Comparison of ENCODE assay signal across 8 cellular contexts in genomic region chr10:91006001-91006751, GRCh38.
DNase-seq lines count a peak whose midpoint lies in the region; ATAC-seq and TF ChIP-seq lines count a peak whose summit lies in the region.

No MANE protein-coding gene starts in this region.

- peak overlapping the region; percentile 47 for H3K4me3 Mint-ChIP-seq in CD4-positive, alpha-beta T cell

- CTCF ChIA-PET in CD4-positive, alpha-beta T cell (lab: Charles Lee): interaction anchor here (0.7 to 3.0 kb wide), 10 partner anchors 10 to 629 kb away, joined by 3 to 37 read pairs (median 3); no protein-coding TSS in a partner anchor
- CTCF ChIA-PET in Panc1 (lab: Charles Lee): interaction anchor here (1.0 to 1.1 kb wide), 3 partner anchors 13 to 244 kb away, joined by 3 to 7 read pairs (median 3); no protein-coding TSS in a partner anchor

- H3K27me3 ChIP-seq in CD4-positive, alpha-beta T cell (ENCODE audit: control insufficient read depth, insufficient read depth, low read length): no peaks in the 10 kb centered on the region
- H3K27me3 ChIP-seq in Panc1 (ENCODE audit: control insufficient read depth, insufficient read depth, low read length) (no peaks in the 10 kb centered on the region), tibial artery (no peaks in the 10 kb centered on the region)

- TF ChIP-seq CTCF in CD4-positive, alpha-beta T cell (IDR thresholded peaks at IDR 0.05): peak; percentile 92
- TF ChIP-seq CTCF in Panc1 (IDR thresholded peaks at IDR 0.05) (peak; percentile 94), fibroblast of pulmonary artery (IDR thresholded peaks at IDR 0.05; ENCODE audit: low read length, missing control alignments) (peak; percentile 99), omental fat pad (IDR thresholded peaks at IDR 0.05) (peak in 1 of 3 donors; percentile 54), tibial artery (IDR thresholded peaks at IDR 0.05) (peak; percentile 92 to 96)

- in situ Hi-C loops in Panc1 (cut with HindIII; ENCODE audit: low pct_unique_long_range_greater_than_20kb, low sequenced_read_pairs): no loop called here

- H3K4me1 Mint-ChIP-seq in CD4-positive, alpha-beta T cell (ENCODE audit: low read depth): peaks cover 12% of the 10 kb centered on the region

- peak; percentile 34 to 63 (median 52) for DNase-seq in CD4-positive, alpha-beta T cell
- DNase-seq in HPDE6-E6E7 (ENCODE audit: extremely low spot score): peak; percentile 21
- peak; percentile 41 for DNase-seq in Panc1 (ENCODE audit: low read depth, low spot score)
- DNase-seq in activated T-helper 1 cell treated with Interleukin-2 at 50 U/mL for 16 hours (ENCODE audit: low read depth): peak; percentile 23
- DNase-seq in fibroblast of pulmonary artery (ENCODE audit: low read depth): peak; percentile 86
- DNase-seq in omental fat pad (ENCODE audit: low spot score): peak; percentile 43
- DNase-seq in tibial artery: peak; percentile 56 to 77

- no peaks in the 10 kb centered on the region for H3K9me3 ChIP-seq in CD4-positive, alpha-beta T cell (ENCODE audit: control insufficient read depth, low read length)
- no peaks in the 10 kb centered on the region for H3K9me3 ChIP-seq in Panc1 (ENCODE audit: control insufficient read depth, insufficient read depth, low read depth, low read length)
- no peaks in the 10 kb centered on the region for H3K9me3 ChIP-seq in tibial artery

- intact Hi-C loops in CD4-positive, alpha-beta T cell (cut with DNase I, micrococcal nuclease): loop anchor here (1.0 to 10.0 kb wide), 11 partner anchors 79 to 907 kb away; partner anchors contain the start of gene HECTD2 (in 1 of the 2)
- intact Hi-C loops in Panc1 (cut with micrococcal nuclease; ENCODE audit: unreplicated experiment): loop anchor here (1.0 kb wide), 1 partner anchor 245 kb away; no protein-coding TSS in a partner anchor
- intact Hi-C loops in tibial artery (cut with DNase I; ENCODE audit: low total_unique reads): loop anchor here (2.0 kb wide), 1 partner anchor 241 kb away; no protein-coding TSS in a partner anchor

- no peak overlapping the region for H3K4me3 ChIP-seq in Panc1 (ENCODE audit: low read depth in 2 of 2, low read length in 2 of 2)
- H3K4me3 ChIP-seq in fibroblast of pulmonary artery (replicated peaks; ENCODE audit: low read depth, low read length): no peak overlapping the region
- H3K4me3 ChIP-seq in tibial artery: no peak overlapping the region

- H3K4me1 ChIP-seq in Panc1 (ENCODE audit: control insufficient read depth, insufficient read depth, low read length) (no peaks in the 10 kb centered on the region), tibial artery (peaks cover 0 to 31% (median 14%) of the 10 kb centered on the region in 4 donors)

- H3K36me3 ChIP-seq in Panc1 (ENCODE audit: control insufficient read depth, insufficient read depth, low read length): no peaks in the 10 kb centered on the region
- no peaks in the 10 kb centered on the region for H3K36me3 ChIP-seq in tibial artery

- H3K36me3 Mint-ChIP-seq in CD4-positive, alpha-beta T cell (ENCODE audit: low read depth): no peaks in the 10 kb centered on the region

- H3K27ac ChIP-seq in CD4-positive, alpha-beta T cell (ENCODE audit: low read depth, low read length): no peak overlapping the region
- H3K27ac ChIP-seq in Panc1 (ENCODE audit: low read length): no peak overlapping the region
- H3K27ac ChIP-seq in tibial artery: peak overlapping the region; percentile 54 to 58

- POLR2A ChIA-PET in CD4-positive, alpha-beta T cell (lab: Charles Lee): interaction anchor here (0.8 to 2.1 kb wide), 4 partner anchors 28 to 247 kb away, joined by 3 to 11 read pairs (median 8); no protein-coding TSS in a partner anchor
- POLR2A ChIA-PET in Panc1 (lab: Charles Lee): no interaction called here

- H3K27ac Mint-ChIP-seq in CD4-positive, alpha-beta T cell: peak overlapping the region; percentile 13

- ATAC-seq in CD4-positive, alpha-beta T cell (ENCODE audit: poor library complexity): peak; percentile 92
- ATAC-seq in GM19351 (IDR thresholded peaks at IDR 0.05; ENCODE audit: unreplicated experiment) (peak; percentile 36), Panc1 (no peak), omental fat pad (ENCODE audit: low FRiP score) (peak; percentile 68)

- no TSS peak for BruUV-seq in Panc1 (replicated peaks; lab: Mats Ljungman, UMichigan)

- H3K27me3 Mint-ChIP-seq in CD4-positive, alpha-beta T cell: no peaks in the 10 kb centered on the region

- H3K9me3 Mint-ChIP-seq in CD4-positive, alpha-beta T cell: no peaks in the 10 kb centered on the region

Comparison
In these comparisons a context has a peak if more than half of its experiments do, and no peak if none do; other contexts are left out.
1. DNase-seq: peak in every context shown above with its lines; median percentile 86 in fibroblast of pulmonary artery; 66 in tibial artery; 52 in CD4-positive, alpha-beta T cell; 43 in omental fat pad; 41 in Panc1; 23 in activated T-helper 1 cell treated with Interleukin-2 at 50 U/mL for 16 hours; 21 in HPDE6-E6E7.
2. H3K27ac ChIP-seq: peak in tibial artery (2 of 2); none in CD4-positive, alpha-beta T cell (single experiment) and Panc1 (single experiment).